In the genomic region with DNA sequence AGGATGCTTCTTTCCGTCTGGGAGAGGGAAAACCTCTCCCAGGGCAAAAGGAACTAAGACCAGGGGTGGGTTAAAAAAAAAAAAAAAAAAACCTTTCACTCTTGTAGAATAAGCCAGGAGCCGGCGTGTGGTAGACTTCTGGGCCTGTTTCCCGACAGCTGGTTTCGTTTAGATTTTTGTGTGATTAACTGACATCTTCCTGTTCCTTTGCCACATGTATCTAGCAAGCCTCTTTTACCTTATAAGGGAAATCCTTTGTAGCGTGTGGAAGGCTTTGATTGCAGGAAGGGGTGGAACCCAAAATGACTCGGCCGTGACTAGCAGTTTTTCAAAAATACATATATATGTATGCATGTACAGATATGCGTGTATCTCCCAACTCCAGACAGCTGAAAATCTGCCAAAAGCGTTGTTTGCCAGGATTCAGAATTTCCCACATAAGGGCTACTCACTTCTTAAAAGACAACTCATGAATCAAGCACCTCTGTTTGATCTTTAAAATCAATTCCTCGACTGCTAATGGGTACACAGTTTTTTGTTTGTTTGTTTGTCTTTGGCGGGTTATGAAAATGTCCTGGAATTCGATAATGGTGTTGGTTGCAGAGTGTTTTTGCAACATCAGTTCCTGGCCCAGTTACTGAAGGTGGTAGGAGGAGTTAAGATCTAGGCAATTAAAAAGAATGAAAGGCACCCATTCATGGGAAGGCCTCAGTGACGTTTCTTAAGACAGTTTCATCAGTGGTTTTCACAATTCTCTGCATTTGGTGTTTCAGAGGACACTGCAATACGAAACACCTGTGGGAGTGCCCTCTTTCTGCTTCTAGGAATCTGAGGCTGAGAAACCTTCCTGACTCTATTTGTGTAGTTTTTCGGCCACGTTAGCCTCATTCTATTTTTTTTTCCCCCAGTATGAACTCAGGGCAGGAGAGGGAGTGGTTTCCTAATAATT, we compare ENCODE assay signal across 8 cellular contexts. TPM values are rescaled to one million over a fixed set of nuclear protein-coding genes. Genes with fewer than 3 reads are reported as not detected.
DNase-seq lines count a peak whose midpoint lies in the region; ATAC-seq and TF ChIP-seq lines count a peak whose summit lies in the region.

No MANE protein-coding gene starts in this region.

- H3K79me2 ChIP-seq in PC-3 (ENCODE audit: low read length): peaks cover 38% of the 10 kb centered on the region

- H3K27ac ChIP-seq in PC-3 (ENCODE audit: low read length) (peak overlapping the region; percentile 98), tibial nerve (peak overlapping the region; percentile 98 to 100 (median 100))

- H3K4me2 ChIP-seq in PC-3 (ENCODE audit: low read length): peak overlapping the region; percentile 60

- CTCF ChIA-PET in PC-3 (lab: Charles Lee): interaction anchor here (0.5 to 1.1 kb wide), 4 partner anchors 9 to 37 kb away, joined by 3 to 7 read pairs (median 4); no protein-coding TSS in a partner anchor

- no peaks in the 10 kb centered on the region for H3K27me3 ChIP-seq in PC-3 (ENCODE audit: low read length)
- H3K27me3 ChIP-seq in tibial nerve: no peaks in the 10 kb centered on the region

- ATAC-seq in HG03097 (IDR thresholded peaks at IDR 0.05; ENCODE audit: low FRiP score, unreplicated experiment): peak; percentile 44
- ATAC-seq in PC-3: peak; percentile 90
- ATAC-seq in activated T-cell treated with anti-CD3 and anti-CD28 coated beads, Interleukin-2, amount 50 U/mL, for 72 hours (replicated peaks in 1 of 2): peak; percentile 70 to 73
- no peak for ATAC-seq in HG03521 (IDR thresholded peaks at IDR 0.05; ENCODE audit: unreplicated experiment)

- H3K9me2 ChIP-seq in PC-3 (replicated peaks; ENCODE audit: low read length): no peaks in the 10 kb centered on the region

- H4K20me1 ChIP-seq in PC-3 (ENCODE audit: low read length): no peaks in the 10 kb centered on the region

- no peak for TF ChIP-seq CTCF in GM12875 (IDR thresholded peaks at IDR 0.05; ENCODE audit: borderline replicate concordance, insufficient read depth, low read depth, low read length)
- no peak for TF ChIP-seq CTCF in PC-3 (conservative IDR thresholded peaks at IDR 0.05; ENCODE audit: low read depth, low read length)
- no peak for TF ChIP-seq CTCF in fibroblast of mammary gland (conservative IDR thresholded peaks at IDR 0.05; ENCODE audit: control insufficient read depth, insufficient read depth, low read depth, low read length)
- no peak for TF ChIP-seq CTCF in nephron progenitor cell (IDR thresholded peaks at IDR 0.05)
- no peak for TF ChIP-seq CTCF in tibial nerve (IDR thresholded peaks at IDR 0.05)

- H3F3A ChIP-seq in PC-3 (ENCODE audit: low read length, unreplicated experiment): peaks cover 9% of the 10 kb centered on the region

- WGBS in tibial nerve, 2 donors: 2 to 5% methylated on average over 17 of the region's 17 CpGs

- H3K36me3 Mint-ChIP-seq in activated T-cell treated with anti-CD3 and anti-CD28 coated beads, Interleukin-2, amount 50 U/mL, for 72 hours (ENCODE audit: insufficient read depth in 2 of 2): peaks cover 26 to 44% of the 10 kb centered on the region in 2 donors
- H3K36me3 Mint-ChIP-seq in nephron progenitor cell (ENCODE audit: low read depth): peaks cover 37% of the 10 kb centered on the region

- H3K4me1 ChIP-seq in PC-3 (ENCODE audit: insufficient read depth, low read length) (peaks cover 32% of the 10 kb centered on the region), tibial nerve (peaks cover 0 to 63% (median 50%) of the 10 kb centered on the region in 4 donors)

- H3K4me3 ChIP-seq in GM12875 (ENCODE audit: low read depth, low read length) (peak overlapping the region; percentile 92), PC-3 (ENCODE audit: low read length) (peak overlapping the region; percentile 3; the same call in 1 of the 2 replicates), fibroblast of mammary gland (ENCODE audit: control insufficient read depth, low read depth, low read length) (peak overlapping the region; percentile 97), tibial nerve (peak overlapping the region; percentile 76 to 98 (median 94))

- peak overlapping the region; percentile 84 for H3K9ac ChIP-seq in PC-3 (ENCODE audit: low read length)

- H3K9me3 ChIP-seq in PC-3 (ENCODE audit: low read length): no peaks in the 10 kb centered on the region
- no peaks in the 10 kb centered on the region for H3K9me3 ChIP-seq in tibial nerve

- intact Hi-C loops in PC-3 (cut with micrococcal nuclease): loop anchor here (1.0 kb wide), 2 partner anchors 9 to 32 kb away; a partner anchor contains a TSS

- peak; percentile 80 to 86 for TF ChIP-seq EP300 in tibial nerve (IDR thresholded peaks at IDR 0.05)

- no peaks in the 10 kb centered on the region for H3K9me3 Mint-ChIP-seq in activated T-cell treated with anti-CD3 and anti-CD28 coated beads, Interleukin-2, amount 50 U/mL, for 72 hours
- no peaks in the 10 kb centered on the region for H3K9me3 Mint-ChIP-seq in nephron progenitor cell

- H3K4me1 Mint-ChIP-seq in activated T-cell treated with anti-CD3 and anti-CD28 coated beads, Interleukin-2, amount 50 U/mL, for 72 hours (ENCODE audit: low read depth): peaks cover 78% of the 10 kb centered on the region
- H3K4me1 Mint-ChIP-seq in nephron progenitor cell: peaks cover 50% of the 10 kb centered on the region

- H3K27me3 Mint-ChIP-seq in activated T-cell treated with anti-CD3 and anti-CD28 coated beads, Interleukin-2, amount 50 U/mL, for 72 hours (ENCODE audit: low read depth): no peaks in the 10 kb centered on the region
- no peaks in the 10 kb centered on the region for H3K27me3 Mint-ChIP-seq in nephron progenitor cell (ENCODE audit: low read depth, poor library complexity)

- H3K36me3 ChIP-seq in PC-3 (ENCODE audit: low read depth, low read length) (peaks cover 46% of the 10 kb centered on the region), tibial nerve (peaks cover under 1 to 31% (median 8%) of the 10 kb centered on the region in 3 donors)

- DNase-seq in PC-3: peak; percentile 99
- peak; percentile 65 to 72 for DNase-seq in activated T-cell treated with anti-CD3 and anti-CD28 coated beads, Interleukin-2, amount 50 U/mL, for 72 hours
- DNase-seq in fibroblast of mammary gland (ENCODE audit: low read depth): peak; percentile 98
- no peak for DNase-seq in nephron progenitor cell
- peak; percentile 69 to 90 for DNase-seq in tibial nerve (ENCODE audit: low spot score in 2 of 2)

- no peak overlapping the region for H2AFZ ChIP-seq in PC-3 (ENCODE audit: low read length)

- H3K27ac Mint-ChIP-seq in activated T-cell treated with anti-CD3 and anti-CD28 coated beads, Interleukin-2, amount 50 U/mL, for 72 hours: peak overlapping the region; percentile 99
- peak overlapping the region; percentile 99 for H3K27ac Mint-ChIP-seq in nephron progenitor cell

- POLR2A ChIA-PET in PC-3 (lab: Charles Lee; ENCODE audit: unreplicated experiment): interaction anchor here (0.6 to 1.2 kb wide), 5 partner anchors 9 to 107 kb away, joined by 3 to 9 read pairs (median 8); no protein-coding TSS in a partner anchor

- TF ChIP-seq POLR2A in tibial nerve (IDR thresholded peaks at IDR 0.05): peak in 1 of 2 donors; percentile 45

- peak overlapping the region; percentile 92 to 94 for H3K4me3 Mint-ChIP-seq in activated T-cell treated with anti-CD3 and anti-CD28 coated beads, Interleukin-2, amount 50 U/mL, for 72 hours
- H3K4me3 Mint-ChIP-seq in nephron progenitor cell: peak overlapping the region; percentile 91

- TSS peak; percentile 70 for BruUV-seq in PC-3 (replicated peaks; lab: Mats Ljungman, UMichigan)

RNA-seq across cellular contexts. Expression of a gene that starts 2.7 kb away (rescaled TPM):
- total RNA-seq in PC-3 (2014; rRNA removed): 135 and 167 TPM in 2 replicates
- 100 to 1,000 TPM; 427 to 456 TPM for total RNA-seq in activated T-cell treated with anti-CD3 and anti-CD28 coated beads, Interleukin-2, amount 50 U/mL, for 72 hours
- total RNA-seq in tibial nerve: 100 to 1,000 TPM; 471 to 530 (median 493) TPM

RNA-seq across cellular contexts. Expression of a gene that starts 32.7 kb away (rescaled TPM):
- total RNA-seq in PC-3 (2014; rRNA removed): 65.7 and 94.5 TPM in 2 replicates
- 10 to 100 TPM; 95.9 to 99.2 TPM for total RNA-seq in activated T-cell treated with anti-CD3 and anti-CD28 coated beads, Interleukin-2, amount 50 U/mL, for 72 hours
- total RNA-seq in tibial nerve: 10 to 100 TPM; 27.3 to 42.9 (median 36.3) TPM

Comparison
In these comparisons a context has a peak if more than half of its experiments do, and no peak if none do; other contexts are left out.
1. H3K4me3 ChIP-seq: peak in every context shown above with its lines; median percentile 97 in fibroblast of mammary gland; 94 in tibial nerve; 92 in GM12875; 3 in PC-3.